In the genomic region with DNA sequence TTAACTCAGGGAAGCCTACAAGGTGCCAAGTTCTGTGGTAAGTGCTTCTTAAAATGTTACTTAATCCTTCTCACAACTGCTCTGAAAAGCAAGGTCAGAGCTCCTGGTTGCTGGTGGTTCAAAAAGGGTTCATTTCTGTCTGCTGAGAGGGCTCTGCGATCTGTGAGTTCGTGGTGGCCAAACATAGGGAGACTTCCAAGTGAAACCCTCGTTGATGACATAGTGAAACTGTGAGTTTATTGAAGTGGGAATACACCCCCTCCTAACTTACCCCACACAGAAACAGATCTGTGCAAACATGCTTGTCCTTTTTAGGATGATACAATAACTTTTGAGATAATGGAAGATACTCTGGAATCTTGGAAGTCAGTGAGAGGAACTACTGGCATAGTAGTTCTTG, we compare ENCODE assay signal across 31 cellular contexts.
DNase-seq lines count a peak whose midpoint lies in the region; ATAC-seq and TF ChIP-seq lines count a peak whose summit lies in the region.
"Had no signal": no experiment of that assay in that cellular context is flagged by ENCODE, and none has a peak within 500 bp of the region (broad histone marks: within the 10 kb centered on the region; RNA-seq: fewer than 3 reads in every experiment).

No MANE protein-coding gene starts in this region.

- no peaks in the 10 kb centered on the region for H3K36me3 Mint-ChIP-seq in type B pancreatic cell
- H3K36me3 Mint-ChIP-seq: activated naive CD8-positive, alpha-beta T cell treated with anti-CD3 and anti-CD28 coated beads for 36 hours had no signal

- intact Hi-C loops in left lung (cut with DNase I), result loop anchor here in 1 of 2 donors (10.0 kb wide), 1 partner anchor 112 kb away; no protein-coding TSS in a partner anchor
- intact Hi-C loops in A673 (cut with micrococcal nuclease; ENCODE audit: unreplicated experiment), result loop anchor here (5.0 kb wide), 1 partner anchor 100 kb away; no protein-coding TSS in a partner anchor

- 14 to 21% methylated on average over 3 of the region's 3 CpGs for WGBS in GM23248 (ENCODE audit: low coverage in 1 of 2, low lambda C conversion rate in 2 of 2, missing lambda C conversion rate in 2 of 2), 2 experiments

- H3K27me3 Mint-ChIP-seq in type B pancreatic cell, result peaks cover 6% of the 10 kb centered on the region
- H3K27me3 Mint-ChIP-seq: activated naive CD8-positive, alpha-beta T cell treated with anti-CD3 and anti-CD28 coated beads for 36 hours; effector memory CD8-positive, alpha-beta T cell had no signal

- no peak overlapping the region for H3K27ac ChIP-seq in GM23248
- H3K27ac ChIP-seq in left lung, result no peak overlapping the region
- H3K27ac ChIP-seq in subcutaneous abdominal adipose tissue (ENCODE audit: low read depth, low read length), result peak overlapping the region; percentile 0
- H3K27ac ChIP-seq in A673 (ENCODE audit: low read depth, low read length, poor library complexity, severe bottlenecking), result no peak overlapping the region
- H3K27ac ChIP-seq: BLaER1, colonic mucosa, right lobe of liver had no signal

- no peaks in the 10 kb centered on the region for H3K9me2 ChIP-seq in GM23248 (ENCODE audit: insufficient read depth)
- H3K9me2 ChIP-seq: SK-N-SH had no signal

- no peaks in the 10 kb centered on the region for H3K79me2 ChIP-seq in GM23248 (ENCODE audit: insufficient read depth)

- peak overlapping the region; percentile 56 for H2AFZ ChIP-seq in GM23248

- no peaks in the 10 kb centered on the region for H4K20me1 ChIP-seq in GM23248 (ENCODE audit: insufficient read depth)
- H4K20me1 ChIP-seq: BLaER1 had no signal

- H3K27me3 ChIP-seq in GM23248 (replicated peaks; ENCODE audit: insufficient read depth), result no peaks in the 10 kb centered on the region
- no peaks in the 10 kb centered on the region for H3K27me3 ChIP-seq in adipocyte (replicated peaks; ENCODE audit: control insufficient read depth, insufficient read depth, low read length)
- H3K27me3 ChIP-seq in left lung, result no peaks in the 10 kb centered on the region
- H3K27me3 ChIP-seq in subcutaneous abdominal adipose tissue (ENCODE audit: control insufficient read depth in 5 of 5, insufficient read depth in 4 of 5, low read length in 5 of 5), result no peaks in the 10 kb centered on the region
- no peaks in the 10 kb centered on the region for H3K27me3 ChIP-seq in A673 (replicated peaks; ENCODE audit: insufficient read depth, low read depth, low read length, poor library complexity)
- H3K27me3 ChIP-seq: BLaER1, colonic mucosa, right lobe of liver had no signal

- in situ Hi-C loops in GM23248 (cut with MboI), result loop anchor here (10.0 kb wide), 2 partner anchors 352 to 412 kb away; a partner anchor contains a TSS
- in situ Hi-C loops in GM13977 (cut with MboI; ENCODE audit: low pct_unique_long_range_greater_than_20kb, low sequenced_read_pairs, unreplicated experiment), result no loop called here

- H3K4me2 ChIP-seq in GM23248 (ENCODE audit: unreplicated experiment), result peak overlapping the region; percentile 22
- H3K4me2 ChIP-seq: BLaER1, SK-N-SH had no signal

- H3K4me1 Mint-ChIP-seq in type B pancreatic cell (ENCODE audit: unreplicated experiment), result peaks cover 11% of the 10 kb centered on the region

- BruUV-seq in A673 (replicated peaks; lab: Mats Ljungman, UMichigan), result no TSS peak

- peak; percentile 25 for DNase-seq in GM23248
- no peak for DNase-seq in adipocyte (ENCODE audit: low read depth)
- no peak for DNase-seq in left lung
- no peak for DNase-seq in A673 (ENCODE audit: low spot score)
- DNase-seq in NCI-H128 (lab: John Stamatoyannopoulos, UW; ENCODE audit: unreplicated experiment), result no peak
- no peak for DNase-seq in type B pancreatic cell (ENCODE audit: extremely low spot score, unreplicated experiment)
- no peak for DNase-seq in GM13977 (ENCODE audit: low spot score)
- DNase-seq: activated CD4-positive, CD25-positive, alpha-beta regulatory T cell; activated effector memory CD4-positive, alpha-beta T cell treated with anti-CD3 and anti-CD28 coated beads, Interleukin-2, amount 50 U/mL, for 16 hours; activated naive CD8-positive, alpha-beta T cell treated with anti-CD3 and anti-CD28 coated beads for 36 hours; activated T-cell treated with anti-CD3 and anti-CD28 coated beads, Interleukin-2, amount 50 U/mL, for 24 hours; aorta; colonic mucosa; DMS 273 treated with DMSO at 0.1 percent for 48 hours; effector memory CD8-positive, alpha-beta T cell; EL; HCEC 1CT; islet precursor cell; NCI-H510A treated with DMSO at 0.1 percent for 48 hours; NK-92 treated with Interleukin-12 subunit alpha and Interleukin-12 subunit beta, amount 100 ng/mL, for 24 hours; PC-3; posterior cingulate gyrus; right lobe of liver; SK-N-SH; stimulated activated CD4-positive, alpha-beta T cell treated with anti-CD3 and anti-CD28 coated beads, Interleukin-4, amount 100 ng/mL, for 24 hours; substantia nigra had no signal

- POLR2A ChIA-PET in A673 (lab: Charles Lee; ENCODE audit: low non-redundant PET), result no interaction called here

- H3K9me3 ChIP-seq in GM23248 (ENCODE audit: low read depth), result no peaks in the 10 kb centered on the region
- no peaks in the 10 kb centered on the region for H3K9me3 ChIP-seq in adipocyte (ENCODE audit: control insufficient read depth, low read length)
- no peaks in the 10 kb centered on the region for H3K9me3 ChIP-seq in left lung
- H3K9me3 ChIP-seq in subcutaneous abdominal adipose tissue (ENCODE audit: control insufficient read depth in 5 of 5, low read length in 5 of 5), result no peaks in the 10 kb centered on the region
- no peaks in the 10 kb centered on the region for H3K9me3 ChIP-seq in A673 (ENCODE audit: low read depth, low read length, poor library complexity, severe bottlenecking)
- H3K9me3 ChIP-seq: BLaER1, colonic mucosa, right lobe of liver, SK-N-SH had no signal

- H3K9ac ChIP-seq in GM23248 (no peak overlapping the region), adipocyte (ENCODE audit: low read length) (peak overlapping the region; percentile 39), subcutaneous abdominal adipose tissue (ENCODE audit: low read length in 5 of 5) (no peak overlapping the region)
- H3K9ac ChIP-seq: BLaER1, SK-N-SH had no signal

- H3K36me3 ChIP-seq in GM23248 (ENCODE audit: low read depth) (no peaks in the 10 kb centered on the region), adipocyte (ENCODE audit: control insufficient read depth, insufficient read depth, low read length, severe bottlenecking) (no peaks in the 10 kb centered on the region), left lung (no peaks in the 10 kb centered on the region), subcutaneous abdominal adipose tissue (ENCODE audit: control insufficient read depth in 5 of 5, insufficient read depth in 5 of 5, low read length in 5 of 5) (no peaks in the 10 kb centered on the region), A673 (ENCODE audit: insufficient read depth, low read length, poor library complexity, severe bottlenecking) (no peaks in the 10 kb centered on the region)
- H3K36me3 ChIP-seq: BLaER1, colonic mucosa, right lobe of liver had no signal

- H3K4me3 ChIP-seq in GM23248 (no peak overlapping the region), adipocyte (ENCODE audit: low read length) (no peak overlapping the region), left lung (no peak overlapping the region), subcutaneous abdominal adipose tissue (ENCODE audit: low read depth in 1 of 5, low read length in 5 of 5) (no peak overlapping the region), A673 (ENCODE audit: low read depth, low read length, poor library complexity, severe bottlenecking) (no peak overlapping the region)
- H3K4me3 ChIP-seq: BLaER1, colonic mucosa, right lobe of liver had no signal

- no peak overlapping the region for H3K27ac Mint-ChIP-seq in type B pancreatic cell
- H3K27ac Mint-ChIP-seq: activated naive CD8-positive, alpha-beta T cell treated with anti-CD3 and anti-CD28 coated beads for 36 hours; activated T-cell treated with anti-CD3 and anti-CD28 coated beads, Interleukin-2, amount 50 U/mL, for 24 hours; effector memory CD8-positive, alpha-beta T cell; T-helper 1 cell treated with Interleukin-12 subunit alpha and Interleukin-12 subunit beta and Interleukin-4 antibody, amounts not matched to agents 30 μg/mL and 1 μg/mL, for 36 hours had no signal

- CTCF ChIA-PET in A673 (lab: Charles Lee), result no interaction called here

- peaks cover 18% of the 10 kb centered on the region for H3F3A ChIP-seq in GM23248 (ENCODE audit: insufficient read depth)

- H3K4me1 ChIP-seq in GM23248 (ENCODE audit: insufficient read depth) (peaks cover 45% of the 10 kb centered on the region), adipocyte (ENCODE audit: control insufficient read depth, insufficient read depth, low read length) (peaks cover 48% of the 10 kb centered on the region), left lung (peaks cover 4 to 13% of the 10 kb centered on the region in 2 donors), subcutaneous abdominal adipose tissue (ENCODE audit: control insufficient read depth in 5 of 5, insufficient read depth in 5 of 5, low read length in 5 of 5) (peaks cover 0 to 21% (median 18%) of the 10 kb centered on the region in 5 donors), A673 (ENCODE audit: insufficient read depth, low read length, poor library complexity, severe bottlenecking) (no peaks in the 10 kb centered on the region)
- H3K4me1 ChIP-seq: colonic mucosa, right lobe of liver had no signal

- peak; percentile 29 for ATAC-seq in left lung
- ATAC-seq: effector memory CD8-positive, alpha-beta T cell; HepG2; PC-3; right lobe of liver; Right ventricle myocardium inferior had no signal

- H3K4me3 Mint-ChIP-seq in type B pancreatic cell, result no peak overlapping the region
- H3K4me3 Mint-ChIP-seq: activated naive CD8-positive, alpha-beta T cell treated with anti-CD3 and anti-CD28 coated beads for 36 hours; activated T-cell treated with anti-CD3 and anti-CD28 coated beads, Interleukin-2, amount 50 U/mL, for 24 hours; effector memory CD8-positive, alpha-beta T cell; T-helper 1 cell treated with Interleukin-12 subunit alpha and Interleukin-12 subunit beta and Interleukin-4 antibody, amounts not matched to agents 30 μg/mL and 1 μg/mL, for 36 hours had no signal

- H3K9me3 Mint-ChIP-seq in type B pancreatic cell, result no peaks in the 10 kb centered on the region
- H3K9me3 Mint-ChIP-seq: activated naive CD8-positive, alpha-beta T cell treated with anti-CD3 and anti-CD28 coated beads for 36 hours; activated T-cell treated with anti-CD3 and anti-CD28 coated beads, Interleukin-2, amount 50 U/mL, for 24 hours; effector memory CD8-positive, alpha-beta T cell; T-helper 1 cell treated with Interleukin-12 subunit alpha and Interleukin-12 subunit beta and Interleukin-4 antibody, amounts not matched to agents 30 μg/mL and 1 μg/mL, for 36 hours had no signal

- no peak for TF ChIP-seq CTCF in left lung (IDR thresholded peaks at IDR 0.05)
- TF ChIP-seq CTCF in A673 (conservative IDR thresholded peaks at IDR 0.05; ENCODE audit: low read depth, low read length), result no peak
- no peak for TF ChIP-seq CTCF in type B pancreatic cell (conservative IDR thresholded peaks at IDR 0.05)
- TF ChIP-seq CTCF in GM13977 (IDR thresholded peaks at IDR 0.05; ENCODE audit: extremely low read depth, insufficient read depth, missing control alignments), result no peak
